Comparison of ENCODE assay signal across 8 cellular contexts in the genomic region with DNA sequence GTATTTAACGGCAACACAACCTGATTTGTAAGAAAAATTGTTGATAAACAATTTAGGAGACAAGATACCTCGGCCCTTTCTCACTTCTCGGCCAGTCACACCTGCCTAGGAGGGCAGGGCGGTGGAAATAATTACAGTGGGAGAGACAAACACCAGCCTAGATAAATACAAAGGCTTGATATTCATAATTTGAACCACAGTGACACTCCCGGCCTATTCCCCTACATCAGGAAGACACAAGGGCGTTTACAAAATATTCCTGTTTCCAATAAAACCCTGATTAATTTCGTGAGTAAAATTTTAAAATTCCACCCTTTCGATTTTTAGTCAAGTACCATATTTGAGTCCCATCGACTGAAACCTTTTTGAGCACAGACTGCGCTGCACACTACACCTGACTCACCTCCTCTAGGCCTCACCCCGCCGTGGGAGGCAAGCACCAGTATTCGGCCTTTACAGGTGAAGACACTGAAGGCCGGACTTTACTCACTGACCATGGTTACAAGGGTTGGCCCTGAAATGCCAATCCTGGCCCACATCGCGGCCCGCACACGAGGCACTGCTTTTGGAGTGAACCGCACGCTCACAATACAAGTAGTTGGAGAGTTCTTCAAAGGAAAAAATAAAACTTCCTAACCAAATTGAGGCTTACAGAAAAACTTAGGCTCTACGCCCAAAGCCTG. TPM values are rescaled to one million over a fixed set of nuclear protein-coding genes. Genes with fewer than 3 reads are reported as not detected.
DNase-seq lines count a peak whose midpoint lies in the region; ATAC-seq and TF ChIP-seq lines count a peak whose summit lies in the region.

No MANE protein-coding gene starts in this region.

- no peaks in the 10 kb centered on the region for H3K36me3 ChIP-seq in CD8-positive, alpha-beta T cell (ENCODE audit: insufficient read depth, low read length)
- no peaks in the 10 kb centered on the region for H3K36me3 ChIP-seq in lower lobe of right lung

- H3K27me3 ChIP-seq in CD8-positive, alpha-beta T cell (ENCODE audit: insufficient read depth, low read length): no peaks in the 10 kb centered on the region
- H3K27me3 ChIP-seq in lower lobe of right lung (ENCODE audit: low read depth): no peaks in the 10 kb centered on the region

- H3K27ac Mint-ChIP-seq in CD8-positive, alpha-beta T cell: peak overlapping the region; percentile 99

- H3K9me3 ChIP-seq in CD8-positive, alpha-beta T cell (ENCODE audit: low read length): no peaks in the 10 kb centered on the region
- H3K9me3 ChIP-seq in lower lobe of right lung: no peaks in the 10 kb centered on the region

- no peaks in the 10 kb centered on the region for H3K9me3 Mint-ChIP-seq in CD8-positive, alpha-beta T cell

- TF ChIP-seq CTCF in CD8-positive, alpha-beta T cell (IDR thresholded peaks at IDR 0.05): no peak
- TF ChIP-seq CTCF in coronary artery (IDR thresholded peaks at IDR 0.05): no peak
- TF ChIP-seq CTCF in lower lobe of right lung (IDR thresholded peaks at IDR 0.05): no peak

- peaks cover 13% of the 10 kb centered on the region for H3K36me3 Mint-ChIP-seq in CD8-positive, alpha-beta T cell

- peak overlapping the region; percentile 74 for H3K4me3 ChIP-seq in CD8-positive, alpha-beta T cell (ENCODE audit: low read depth, low read length)
- H3K4me3 ChIP-seq in coronary artery (peak overlapping the region; percentile 77), lower lobe of right lung (peak overlapping the region; percentile 82)

- intact Hi-C loops in CD8-positive, alpha-beta T cell (cut with DNase I, micrococcal nuclease): loop anchor here (1.0 to 10.0 kb wide), 9 partner anchors 8 to 549 kb away; partner anchors contain the start of genes ATOSA (in 1 of the 2) and MAPK6 (in 1 of the 2)
- intact Hi-C loops in lower lobe of right lung (cut with DNase I): no loop called here

- H3K4me3 Mint-ChIP-seq in CD8-positive, alpha-beta T cell: peak overlapping the region; percentile 94

- H3K27ac ChIP-seq in CD8-positive, alpha-beta T cell (ENCODE audit: low read depth, low read length): peak overlapping the region; percentile 93
- H3K27ac ChIP-seq in coronary artery: peak overlapping the region; percentile 92 to 93
- peak overlapping the region; percentile 97 for H3K27ac ChIP-seq in lower lobe of right lung

- POLR2A ChIA-PET in CD8-positive, alpha-beta T cell (lab: Charles Lee): no interaction called here

- DNase-seq in CD8-positive, alpha-beta T cell: peak in 6 of 7 experiments; percentile 7 to 57 (median 35)
- peak; percentile 12 for DNase-seq in HuH-7 (ENCODE audit: low spot score)
- peak in 3 of 4 experiments; percentile 10 to 25 (median 21) for DNase-seq in activated CD4-positive, CD25-positive, alpha-beta regulatory T cell (lab: John Stamatoyannopoulos, UW)
- no peak for DNase-seq in coronary artery (ENCODE audit: low spot score)
- peak; percentile 53 for DNase-seq in lower lobe of right lung
- peak; percentile 11 for DNase-seq in stimulated activated CD8-positive, alpha-beta memory T cell treated with anti-CD3 and anti-CD28 coated beads, Interleukin-15, amount 100 ng/mL, for 1 hour (ENCODE audit: low read depth)

- ATAC-seq in CD8-positive, alpha-beta T cell: peak; percentile 38
- ATAC-seq in lower lobe of right lung: peak; percentile 65 to 82
- ATAC-seq in HG02678 (IDR thresholded peaks at IDR 0.05; ENCODE audit: unreplicated experiment): no peak
- ATAC-seq in HG03571 (IDR thresholded peaks at IDR 0.05; ENCODE audit: unreplicated experiment): no peak

- CTCF ChIA-PET in CD8-positive, alpha-beta T cell (lab: Charles Lee): no interaction called here

- H3K4me1 ChIP-seq in CD8-positive, alpha-beta T cell (ENCODE audit: insufficient read depth, low read length): peaks cover 29% of the 10 kb centered on the region
- peaks cover 41% of the 10 kb centered on the region for H3K4me1 ChIP-seq in lower lobe of right lung

- no peaks in the 10 kb centered on the region for H3K27me3 Mint-ChIP-seq in CD8-positive, alpha-beta T cell (ENCODE audit: low read depth)

- peaks cover 46% of the 10 kb centered on the region for H3K4me1 Mint-ChIP-seq in CD8-positive, alpha-beta T cell (ENCODE audit: low read depth)

RNA-seq across cellular contexts. Expression of gene ARPP19, which starts 0.8 kb away (rescaled TPM):
- total RNA-seq in CD8-positive, alpha-beta T cell: 100 to 1,000 TPM; 141 to 156 TPM
- 150 TPM for total RNA-seq in lower lobe of right lung

RNA-seq across cellular contexts. Expression of gene MYO5A, which starts 39.3 kb away (rescaled TPM):
- 10 to 100 TPM; 22.5 to 22.7 TPM for total RNA-seq in CD8-positive, alpha-beta T cell
- total RNA-seq in lower lobe of right lung: 36.1 TPM

Comparison
In these comparisons a context has a peak if more than half of its experiments do, and no peak if none do; other contexts are left out.
1. ATAC-seq: peak in CD8-positive, alpha-beta T cell (single experiment) and lower lobe of right lung (2 of 2); none in HG02678 (single experiment) and HG03571 (single experiment).
2. Peak in every context shown above with its lines, with median percentiles within 50 percentile points of each other: H3K27ac ChIP-seq and H3K4me3 ChIP-seq.